ENCODE assay signal across 8 cellular contexts in genomic region chr16:66750279-66751134, GRCh38. TPM values are rescaled to one million over a fixed set of nuclear protein-coding genes. Genes with fewer than 3 reads are reported as not detected.
A peak's percentile ranks its signal among the peaks of the same experiment; 100 is the strongest.
DNase-seq lines count a peak whose midpoint lies in the region; ATAC-seq and TF ChIP-seq lines count a peak whose summit lies in the region.

No MANE protein-coding gene starts in this region.

- H3K36me3 ChIP-seq in esophagus squamous epithelium (peaks cover 0 to 40% (median 0%) of the 10 kb centered on the region in 3 donors), psoas muscle (ENCODE audit: insufficient read depth in 1 of 2, low read depth in 1 of 2) (peaks cover 6 to 43% of the 10 kb centered on the region in 2 donors)

- no peaks in the 10 kb centered on the region for H3K9me3 Mint-ChIP-seq in activated T-cell treated with anti-CD3 and anti-CD28 coated beads, Interleukin-2, amount 50 U/mL, for 24 hours

- peak overlapping the region; percentile 85 to 99 (median 96) for H3K4me3 ChIP-seq in esophagus squamous epithelium
- H3K4me3 ChIP-seq in psoas muscle = peak overlapping the region; percentile 96

- no peaks in the 10 kb centered on the region for H3K9me3 ChIP-seq in esophagus squamous epithelium
- no peaks in the 10 kb centered on the region for H3K9me3 ChIP-seq in psoas muscle

- peak overlapping the region; percentile 94 to 98 (median 97) for H3K27ac ChIP-seq in esophagus squamous epithelium
- peak overlapping the region; percentile 88 for H3K27ac ChIP-seq in psoas muscle

- H3K27me3 ChIP-seq in esophagus squamous epithelium (no peaks in the 10 kb centered on the region), psoas muscle (ENCODE audit: insufficient read depth in 3 of 3, low read length in 2 of 3) (no peaks in the 10 kb centered on the region)

- peaks cover 8% of the 10 kb centered on the region for H3K27me3 Mint-ChIP-seq in activated T-cell treated with anti-CD3 and anti-CD28 coated beads, Interleukin-2, amount 50 U/mL, for 24 hours

- no peak for TF ChIP-seq POLR2A in esophagus squamous epithelium (IDR thresholded peaks at IDR 0.05)

- H3K36me3 Mint-ChIP-seq in activated T-cell treated with anti-CD3 and anti-CD28 coated beads, Interleukin-2, amount 50 U/mL, for 24 hours (ENCODE audit: low read depth) = peaks cover 46% of the 10 kb centered on the region

- peak in 1 of 4 donors; percentile 16 for ATAC-seq in psoas muscle
- ATAC-seq in HG02571 (IDR thresholded peaks at IDR 0.05; ENCODE audit: unreplicated experiment) = no peak

- DNase-seq in activated T-cell treated with anti-CD3 and anti-CD28 coated beads, Interleukin-2, amount 50 U/mL, for 24 hours = no peak
- DNase-seq in activated T-cell treated with anti-CD3 and anti-CD28 coated beads for 4 hours (no peak), SK-N-DZ (ENCODE audit: low spot score) (peak; percentile 17), esophagus squamous epithelium (lab: John Stamatoyannopoulos, UW) (no peak), psoas muscle (no peak), NCI-H1092 treated with DMSO at 0.1 percent for 48 hours (lab: John Stamatoyannopoulos, UW) (no peak), NCI-H524 treated with DMSO at 0.1 percent for 48 hours (lab: John Stamatoyannopoulos, UW) (no peak)

- H3K4me1 Mint-ChIP-seq in activated T-cell treated with anti-CD3 and anti-CD28 coated beads, Interleukin-2, amount 50 U/mL, for 24 hours (ENCODE audit: low read depth) = peaks cover 47% of the 10 kb centered on the region

- H3K27ac Mint-ChIP-seq in activated T-cell treated with anti-CD3 and anti-CD28 coated beads, Interleukin-2, amount 50 U/mL, for 24 hours = peak overlapping the region; percentile 84

- 10 to 12% methylated on average over 15 of the region's 15 CpGs for WGBS in esophagus squamous epithelium, 2 donors
- WGBS in psoas muscle, 3 donors = 7 to 12% (median 8%) methylated on average over 15 of the region's 15 CpGs

- TF ChIP-seq CTCF in esophagus squamous epithelium (IDR thresholded peaks at IDR 0.05) = no peak
- no peak for TF ChIP-seq CTCF in psoas muscle (IDR thresholded peaks at IDR 0.05)

- peak overlapping the region; percentile 86 for H3K4me3 Mint-ChIP-seq in activated T-cell treated with anti-CD3 and anti-CD28 coated beads, Interleukin-2, amount 50 U/mL, for 24 hours

- H3K4me1 ChIP-seq in esophagus squamous epithelium (peaks cover 13 to 55% (median 23%) of the 10 kb centered on the region in 3 donors), psoas muscle (peaks cover 25% of the 10 kb centered on the region)

- intact Hi-C loops in esophagus squamous epithelium (cut with DNase I) (no loop called here), psoas muscle (cut with DNase I) (loop anchor here in 1 of 2 donors (10.0 kb wide), 2 partner anchors 86 to 346 kb away; no protein-coding TSS in a partner anchor)

RNA-seq across cellular contexts. Expression of gene DYNC1LI2, which starts 0.9 kb away (rescaled TPM):
- 80.2 and 95.2 TPM in 2 replicates for polyA plus RNA-seq in SK-N-DZ (2014; cell fraction: cytosol; rRNA removed)
- 156 and 318 TPM in 2 replicates for polyA plus RNA-seq in SK-N-DZ (2014; cell fraction: nucleus; rRNA removed)
- total RNA-seq in esophagus squamous epithelium = 100 to 1,000 TPM in 1 of 4 donors, 10 to 100 TPM in 3; 66.4 to 140 (median 86.2) TPM
- 10 to 100 TPM; 60.4 to 68.7 (median 64.8) TPM for total RNA-seq in psoas muscle
- polyA plus RNA-seq in psoas muscle = 10 to 100 TPM; 30.8 to 76.0 (median 38.3) TPM

RNA-seq across cellular contexts. Expression of gene TERB1, which starts 50.9 kb away (rescaled TPM):
- polyA plus RNA-seq in SK-N-DZ (2014; cell fraction: cytosol; rRNA removed) = not detected in 2 replicates
- polyA plus RNA-seq in SK-N-DZ (2014; cell fraction: nucleus; rRNA removed) = not detected in 2 replicates
- total RNA-seq in esophagus squamous epithelium (not detected), psoas muscle (under 1 TPM in 1 of 4 donors, not detected in 3; 0.26 TPM)
- not detected for polyA plus RNA-seq in psoas muscle

RNA-seq across cellular contexts. Expression of gene CMTM4, which starts 54.0 kb away (rescaled TPM):
- 14.8 and 16.7 TPM in 2 replicates for polyA plus RNA-seq in SK-N-DZ (2014; cell fraction: cytosol; rRNA removed)
- polyA plus RNA-seq in SK-N-DZ (2014; cell fraction: nucleus; rRNA removed) = 14.9 and 19.3 TPM in 2 replicates
- total RNA-seq in esophagus squamous epithelium (10 to 100 TPM; 13.7 to 24.0 (median 15.8) TPM), psoas muscle (10 to 100 TPM in 1 of 4 donors, 1 to 10 TPM in 3; 7.7 to 10.3 (median 9.1) TPM)
- polyA plus RNA-seq in psoas muscle = 1 to 10 TPM; 2.3 to 4.1 (median 2.4) TPM
